ENCODE assay signal across 15 cellular contexts in the genomic region with DNA sequence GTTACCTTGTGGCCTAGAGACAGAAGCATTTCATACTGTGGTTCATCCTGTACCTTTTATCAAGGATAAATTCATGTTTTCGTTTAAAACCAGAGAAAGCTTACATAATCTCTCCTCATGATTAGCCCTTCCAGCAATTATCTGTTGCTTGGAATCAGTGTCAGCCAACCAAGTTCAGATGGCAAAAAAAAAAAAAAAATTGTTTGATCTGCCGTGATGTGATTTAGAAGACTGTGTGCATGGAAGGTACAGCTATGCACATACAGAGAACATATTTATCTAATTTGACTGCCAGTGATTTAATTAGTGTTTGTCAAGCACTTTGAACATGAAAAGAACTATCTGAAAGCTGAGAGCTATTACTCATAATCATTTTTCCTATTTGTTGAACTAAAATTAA.
A peak's percentile ranks its signal among the peaks of the same experiment; 100 is the strongest.
DNase-seq lines count a peak whose midpoint lies in the region; TF ChIP-seq lines count a peak whose summit lies in the region.
"Had no signal": no experiment of that assay in that cellular context is flagged by ENCODE, and none has a peak within 500 bp of the region (broad histone marks: within the 10 kb centered on the region; RNA-seq: fewer than 3 reads in every experiment).

No MANE protein-coding gene starts in this region.

- intact Hi-C loops in CD4-positive, alpha-beta memory T cell (cut with micrococcal nuclease), result no loop called here

- H3K4me3 Mint-ChIP-seq in CD4-positive, alpha-beta memory T cell, result no peak overlapping the region
- H3K4me3 Mint-ChIP-seq: CD4-positive, CD25-positive, alpha-beta regulatory T cell; H9 had no signal

- H3K9me3 ChIP-seq in OCI-LY1 (ENCODE audit: low read length) (no peaks in the 10 kb centered on the region), SU-DHL-6 (ENCODE audit: insufficient read depth, low read length) (no peaks in the 10 kb centered on the region)
- no peaks in the 10 kb centered on the region for H3K9me3 ChIP-seq in CD4-positive, alpha-beta memory T cell (ENCODE audit: control insufficient read depth in 1 of 2, low read length in 2 of 2)
- H3K9me3 ChIP-seq: BLaER1 had no signal

- H3K4me1 Mint-ChIP-seq in CD4-positive, alpha-beta memory T cell, result peaks cover 0 to 2% (median 0%) of the 10 kb centered on the region in 4 donors
- H3K4me1 Mint-ChIP-seq: CD4-positive, CD25-positive, alpha-beta regulatory T cell had no signal

- H3K4me2 ChIP-seq in OCI-LY1 (ENCODE audit: low read length) (peak overlapping the region; percentile 52), SU-DHL-6 (ENCODE audit: low read depth, low read length, poor library complexity, severe bottlenecking) (peak overlapping the region; percentile 64)
- H3K4me2 ChIP-seq: BLaER1 had no signal

- DNase-seq in NCI-H748 (lab: John Stamatoyannopoulos, UW; ENCODE audit: unreplicated experiment), result peak; percentile 28
- DNase-seq in NCI-H748 treated with DMSO at 0.1 percent for 48 hours (lab: John Stamatoyannopoulos, UW), result no peak
- DNase-seq in activated CD4-positive, CD25-positive, alpha-beta regulatory T cell (lab: John Stamatoyannopoulos, UW), result no peak
- no peak for DNase-seq in CD4-positive, alpha-beta memory T cell
- DNase-seq in GM03348 (ENCODE audit: low spot score), result no peak
- DNase-seq: 8988T; AML-193; CD4-positive, CD25-positive, alpha-beta regulatory T cell; DMS79; EL; GOT3; H9 had no signal

- H3K4me3 ChIP-seq in OCI-LY1 (ENCODE audit: low read depth, low read length, poor library complexity, severe bottlenecking) (no peak overlapping the region), SU-DHL-6 (ENCODE audit: insufficient read depth, low read length, poor library complexity, severe bottlenecking) (no peak overlapping the region)
- H3K4me3 ChIP-seq in CD4-positive, alpha-beta memory T cell (ENCODE audit: low read length in 2 of 2), result no peak overlapping the region
- H3K4me3 ChIP-seq: BLaER1 had no signal

- CTCF ChIA-PET in CD4-positive, alpha-beta memory T cell (lab: Charles Lee; ENCODE audit: partially characterized antibody), result no interaction called here

- no peaks in the 10 kb centered on the region for H3K36me3 Mint-ChIP-seq in CD4-positive, alpha-beta memory T cell
- H3K36me3 Mint-ChIP-seq: CD4-positive, CD25-positive, alpha-beta regulatory T cell had no signal

- no peaks in the 10 kb centered on the region for H3K9me3 Mint-ChIP-seq in CD4-positive, alpha-beta memory T cell
- H3K9me3 Mint-ChIP-seq: CD4-positive, CD25-positive, alpha-beta regulatory T cell; H9 had no signal

- H3K9me2 ChIP-seq in OCI-LY1 (ENCODE audit: low read depth, low read length) (no peaks in the 10 kb centered on the region), SU-DHL-6 (replicated peaks; ENCODE audit: insufficient read depth, low read length) (no peaks in the 10 kb centered on the region)

- POLR2A ChIA-PET in CD4-positive, alpha-beta memory T cell (lab: Charles Lee; ENCODE audit: partially characterized antibody), result no interaction called here

- TF ChIP-seq CTCF in OCI-LY1 (IDR thresholded peaks at IDR 0.05; ENCODE audit: low read length) (no peak), SU-DHL-6 (IDR thresholded peaks at IDR 0.05; ENCODE audit: insufficient read depth, low read length, poor library complexity, severe bottlenecking) (no peak)

- peak overlapping the region; percentile 81 for H3K27ac ChIP-seq in OCI-LY1 (ENCODE audit: low read depth, low read length, poor library complexity, severe bottlenecking)
- peak overlapping the region; percentile 53 for H3K27ac ChIP-seq in SU-DHL-6 (ENCODE audit: low read depth, low read length)
- H3K27ac ChIP-seq in CD4-positive, alpha-beta memory T cell (ENCODE audit: low read depth, low read length), result no peak overlapping the region
- H3K27ac ChIP-seq: BLaER1 had no signal

- H3K9ac ChIP-seq in OCI-LY1 (ENCODE audit: low read length), result peak overlapping the region; percentile 47
- peak overlapping the region; percentile 21; the same call in 1 of the 2 replicates for H3K9ac ChIP-seq in SU-DHL-6 (ENCODE audit: low read length)
- H3K9ac ChIP-seq: BLaER1 had no signal

- H2AFZ ChIP-seq in OCI-LY1 (ENCODE audit: low read length), result peak overlapping the region; percentile 81; the same call in 1 of the 2 replicates
- no peak overlapping the region for H2AFZ ChIP-seq in SU-DHL-6 (ENCODE audit: low read depth, low read length, severe bottlenecking)

- H3K27ac Mint-ChIP-seq in CD4-positive, alpha-beta memory T cell, result no peak overlapping the region
- H3K27ac Mint-ChIP-seq: H9 had no signal

- H3K79me2 ChIP-seq in OCI-LY1 (ENCODE audit: insufficient read depth, low read length) (no peaks in the 10 kb centered on the region), SU-DHL-6 (ENCODE audit: insufficient read depth, low read length) (no peaks in the 10 kb centered on the region)

- no peaks in the 10 kb centered on the region for H3K27me3 Mint-ChIP-seq in CD4-positive, alpha-beta memory T cell

- H3K4me1 ChIP-seq in OCI-LY1 (ENCODE audit: insufficient read depth, low read length, severe bottlenecking), result peaks cover 47% of the 10 kb centered on the region
- no peaks in the 10 kb centered on the region for H3K4me1 ChIP-seq in CD4-positive, alpha-beta memory T cell (ENCODE audit: insufficient read depth, low read length)
- H3K4me1 ChIP-seq: BLaER1 had no signal

- H3F3A ChIP-seq in OCI-LY1 (ENCODE audit: insufficient read depth, low read length) (0 out of 2 replicates have a peak, but pooled peaks cover 11% of the 10 kb centered on the region), SU-DHL-6 (ENCODE audit: insufficient read depth) (peaks cover 5% of the 10 kb centered on the region; the same call in 1 of the 2 replicates)

- H4K20me1 ChIP-seq in OCI-LY1 (ENCODE audit: insufficient read depth, low read length), result no peaks in the 10 kb centered on the region
- no peaks in the 10 kb centered on the region for H4K20me1 ChIP-seq in SU-DHL-6 (ENCODE audit: low read depth, low read length)
- H4K20me1 ChIP-seq: BLaER1 had no signal

- no peaks in the 10 kb centered on the region for H3K27me3 ChIP-seq in OCI-LY1 (ENCODE audit: insufficient read depth, low read length)
- no peaks in the 10 kb centered on the region for H3K27me3 ChIP-seq in SU-DHL-6 (ENCODE audit: low read length)
- no peaks in the 10 kb centered on the region for H3K27me3 ChIP-seq in CD4-positive, alpha-beta memory T cell (ENCODE audit: insufficient read depth, low read length)
- H3K27me3 ChIP-seq: BLaER1 had no signal

- H3K36me3 ChIP-seq in OCI-LY1 (ENCODE audit: insufficient read depth, low read length), result no peaks in the 10 kb centered on the region
- H3K36me3 ChIP-seq in SU-DHL-6 (ENCODE audit: low read length), result no peaks in the 10 kb centered on the region
- H3K36me3 ChIP-seq in CD4-positive, alpha-beta memory T cell (ENCODE audit: insufficient read depth, low read length), result no peaks in the 10 kb centered on the region
- H3K36me3 ChIP-seq: BLaER1 had no signal
